ENCODE assay signal across 12 cellular contexts in the genomic region with DNA sequence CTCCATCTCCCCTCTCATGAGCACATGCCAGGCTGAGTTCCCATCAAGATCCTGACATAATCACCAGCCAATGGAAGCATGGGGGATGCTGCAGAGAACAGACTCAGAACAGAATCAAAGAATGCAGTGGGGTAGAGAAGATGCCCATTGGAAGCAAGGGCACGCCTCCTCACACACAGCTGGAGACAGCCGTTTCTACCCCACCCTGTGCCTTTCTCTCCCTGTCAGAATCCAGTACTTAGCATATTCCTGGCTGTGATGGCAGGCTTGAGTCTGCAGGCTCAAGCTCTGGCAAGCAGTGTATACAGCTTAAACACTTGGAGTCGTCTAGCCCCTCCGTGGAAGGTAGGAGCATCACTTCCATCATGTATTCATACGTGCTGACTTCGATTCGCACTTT.
DNase-seq lines count a peak whose midpoint lies in the region; ATAC-seq, FAIRE-seq and TF ChIP-seq lines count a peak whose summit lies in the region.
"Had no signal": no experiment of that assay in that cellular context is flagged by ENCODE, and none has a peak within 500 bp of the region (broad histone marks: within the 10 kb centered on the region; RNA-seq: fewer than 3 reads in every experiment).

No MANE protein-coding gene starts in this region.

- H3K27me3 ChIP-seq in GM23338 (ENCODE audit: insufficient read depth) (no peaks in the 10 kb centered on the region), mesenchymal stem cell (ENCODE audit: control insufficient read depth in 1 of 2, insufficient read depth in 1 of 2, low read length in 2 of 2) (no peaks in the 10 kb centered on the region)
- H3K27me3 ChIP-seq: BLaER1 treated with 17β-estradiol and CSF1 and Interleukin-3, amounts not matched to agents 10 nM and 100 nM had no signal

- no peak for FAIRE-seq in GM12891 (lab: Jason Lieb, UNC)

- peak overlapping the region in 1 of 2 experiments; percentile 21 for H3K14ac ChIP-seq in mesenchymal stem cell (ENCODE audit: low read length in 2 of 2)

- no peak overlapping the region for H2BK5ac ChIP-seq in mesenchymal stem cell (ENCODE audit: low read depth, low read length, poor library complexity, severe bottlenecking)

- H4K91ac ChIP-seq in mesenchymal stem cell (ENCODE audit: low read length) = no peak overlapping the region

- H3K9me3 Mint-ChIP-seq in GM23338 (no peaks in the 10 kb centered on the region; the same call in 2 of the 3 replicates), WTC11 (no peaks in the 10 kb centered on the region)

- H3K27ac Mint-ChIP-seq in GM23338 (no peak overlapping the region), WTC11 (no peak overlapping the region)
- H3K27ac Mint-ChIP-seq: CD4-positive, CD25-positive, alpha-beta regulatory T cell had no signal

- no peak overlapping the region for H2BK120ac ChIP-seq in mesenchymal stem cell (ENCODE audit: low read depth, low read length)

- H4K20me1 ChIP-seq in GM23338 (replicated peaks; ENCODE audit: insufficient read depth) = no peaks in the 10 kb centered on the region
- H4K20me1 ChIP-seq: BLaER1 treated with 17β-estradiol and CSF1 and Interleukin-3, amounts not matched to agents 10 nM and 100 nM had no signal

- no peaks in the 10 kb centered on the region for H3K9me2 ChIP-seq in GM23338 (ENCODE audit: insufficient read depth)

- no peak overlapping the region for H3K4me3 ChIP-seq in GM23338
- H3K4me3 ChIP-seq in mesenchymal stem cell (ENCODE audit: insufficient read depth in 1 of 2, low read depth in 1 of 2, low read length in 2 of 2) = no peak overlapping the region
- H3K4me3 ChIP-seq: BLaER1 treated with 17β-estradiol and CSF1 and Interleukin-3, amounts not matched to agents 10 nM and 100 nM had no signal

- peak overlapping the region in 1 of 2 experiments; percentile 29 for H3K4ac ChIP-seq in mesenchymal stem cell (ENCODE audit: low read depth in 1 of 2, low read length in 2 of 2)

- DNase-seq in GM23338 (ENCODE audit: low spot score) (no peak), WTC11 (ENCODE audit: low spot score) (no peak), mesenchymal stem cell (no peak), retina (peak; percentile 32), superior temporal gyrus (ENCODE audit: extremely low spot score) (no peak), GM12891 (ENCODE audit: insufficient read length, low spot score) (no peak)
- DNase-seq: CD4-positive, CD25-positive, alpha-beta regulatory T cell; GF-D8 had no signal

- H3K27me3 Mint-ChIP-seq in GM23338 (ENCODE audit: insufficient read depth, low read depth, poor library complexity) = peaks cover 1% of the 10 kb centered on the region
- no peaks in the 10 kb centered on the region for H3K27me3 Mint-ChIP-seq in WTC11 (ENCODE audit: low read depth)
- H3K27me3 Mint-ChIP-seq: CD4-positive, CD25-positive, alpha-beta regulatory T cell had no signal

- H3K23ac ChIP-seq in mesenchymal stem cell (ENCODE audit: low read length in 2 of 2) = no peak overlapping the region

- ATAC-seq in GM23338 = peak; percentile 86
- ATAC-seq in WTC11 = peak; percentile 55
- no peak for ATAC-seq in GM21786 (IDR thresholded peaks at IDR 0.05; ENCODE audit: unreplicated experiment)
- ATAC-seq in HG03196 (IDR thresholded peaks at IDR 0.05; ENCODE audit: unreplicated experiment) = no peak
- ATAC-seq: HCT116 had no signal

- H2AFZ ChIP-seq in GM23338 (no peak overlapping the region), mesenchymal stem cell (ENCODE audit: low read depth, low read length) (no peak overlapping the region)

- no peaks in the 10 kb centered on the region for H3K36me3 ChIP-seq in GM23338 (ENCODE audit: insufficient read depth)
- H3K36me3 ChIP-seq in mesenchymal stem cell (ENCODE audit: control insufficient read depth in 1 of 2, insufficient read depth in 2 of 2, low read depth in 1 of 2, low read length in 2 of 2) = no peaks in the 10 kb centered on the region

- H3K9me3 ChIP-seq in mesenchymal stem cell (ENCODE audit: control insufficient read depth, low read length) = no peaks in the 10 kb centered on the region

- H3K79me2 ChIP-seq in GM23338 (replicated peaks; ENCODE audit: insufficient read depth) = no peaks in the 10 kb centered on the region

- no peak overlapping the region for H4K8ac ChIP-seq in mesenchymal stem cell (ENCODE audit: low read length)

- WGBS in mesenchymal stem cell = 87% methylated on average over 7 of the region's 7 CpGs

- H3K36me3 Mint-ChIP-seq in GM23338 (ENCODE audit: low read depth) (no peaks in the 10 kb centered on the region), WTC11 (no peaks in the 10 kb centered on the region)
- H3K36me3 Mint-ChIP-seq: CD4-positive, CD25-positive, alpha-beta regulatory T cell had no signal

- H3K4me1 Mint-ChIP-seq in GM23338 = peaks cover 12% of the 10 kb centered on the region
- peaks cover 21% of the 10 kb centered on the region for H3K4me1 Mint-ChIP-seq in WTC11
- H3K4me1 Mint-ChIP-seq: CD4-positive, CD25-positive, alpha-beta regulatory T cell had no signal

- TF ChIP-seq POLR2A in GM12891 (IDR thresholded peaks at IDR 0.05; ENCODE audit: low read depth, low read length) = no peak

- no peak overlapping the region for H3K9ac ChIP-seq in mesenchymal stem cell (ENCODE audit: low read length)
- H3K9ac ChIP-seq: BLaER1 treated with 17β-estradiol and CSF1 and Interleukin-3, amounts not matched to agents 10 nM and 100 nM had no signal

- peak overlapping the region in 1 of 2 experiments; percentile 23 for H2BK12ac ChIP-seq in mesenchymal stem cell (ENCODE audit: low read length in 2 of 2)

- TF ChIP-seq CTCF in GM23338 (conservative IDR thresholded peaks at IDR 0.05; ENCODE audit: low read depth in 2 of 2) (no peak), WTC11 (IDR thresholded peaks at IDR 0.05) (no peak)

- CTCF ChIA-PET in WTC11 (lab: Charles Lee) = no interaction called here

- H3K79me1 ChIP-seq in mesenchymal stem cell (replicated peaks; ENCODE audit: low read length, poor library complexity, severe bottlenecking) = no peaks in the 10 kb centered on the region

- H3F3A ChIP-seq in GM23338 (replicated peaks; ENCODE audit: low read depth) = no peaks in the 10 kb centered on the region

- H3K27ac ChIP-seq in GM23338 (ENCODE audit: low read depth) (no peak overlapping the region), mesenchymal stem cell (ENCODE audit: low read length, poor library complexity, severe bottlenecking) (peak overlapping the region; percentile 14)
- H3K27ac ChIP-seq: BLaER1 treated with 17β-estradiol and CSF1 and Interleukin-3, amounts not matched to agents 10 nM and 100 nM had no signal

- no peaks in the 10 kb centered on the region for H3K4me1 ChIP-seq in GM23338 (ENCODE audit: insufficient read depth)
- H3K4me1 ChIP-seq in mesenchymal stem cell (ENCODE audit: control insufficient read depth, insufficient read depth, low read depth, low read length) = peaks cover 6% of the 10 kb centered on the region

- no peak overlapping the region for H2AK5ac ChIP-seq in mesenchymal stem cell (ENCODE audit: low read length, severe bottlenecking)

- H3K4me3 Mint-ChIP-seq in GM23338 = no peak overlapping the region
- H3K4me3 Mint-ChIP-seq in WTC11 = no peak overlapping the region
- H3K4me3 Mint-ChIP-seq: CD4-positive, CD25-positive, alpha-beta regulatory T cell had no signal

- H3K4me2 ChIP-seq in GM23338 (no peak overlapping the region), mesenchymal stem cell (ENCODE audit: low read length, poor library complexity, severe bottlenecking) (no peak overlapping the region)

- H2BK15ac ChIP-seq in mesenchymal stem cell (ENCODE audit: low read depth, poor library complexity, severe bottlenecking) = no peak overlapping the region

- POLR2A ChIA-PET in WTC11 (lab: Charles Lee) = no interaction called here

- peak overlapping the region; percentile 55 to 59 for H3K18ac ChIP-seq in mesenchymal stem cell (ENCODE audit: low read depth in 1 of 2, low read length in 2 of 2)

TF ChIP-seq in GM23338, 12 proteins besides CTCF, POLR2A, EP300 and RAD21 (continues in another document):
- no peak for TF ChIP-seq CREB1 (CRISPR knock-in tag; IDR thresholded peaks at IDR 0.05; ENCODE audit: low read depth)
- no peak for TF ChIP-seq STAT1 (IDR thresholded peaks at IDR 0.05; ENCODE audit: unreplicated experiment)
- TF ChIP-seq EZH2 (IDR thresholded peaks at IDR 0.05; ENCODE audit: low read depth, unreplicated experiment) = no peak
- no peak for TF ChIP-seq POLR2AphosphoS5 (IDR thresholded peaks at IDR 0.05; ENCODE audit: low read depth)
- TF ChIP-seq JUNB (IDR thresholded peaks at IDR 0.05; ENCODE audit: unreplicated experiment) = no peak

TF ChIP-seq in WTC11, 78 proteins besides CTCF, POLR2A, EP300 and RAD21 (continues in another document):
- no peak for TF ChIP-seq ZNF219 (CRISPR knock-in tag; IDR thresholded peaks at IDR 0.05; ENCODE audit: borderline replicate concordance)
- no peak for TF ChIP-seq GABPB1 (CRISPR knock-in tag; IDR thresholded peaks at IDR 0.05)
- TF ChIP-seq, protein P1, sequence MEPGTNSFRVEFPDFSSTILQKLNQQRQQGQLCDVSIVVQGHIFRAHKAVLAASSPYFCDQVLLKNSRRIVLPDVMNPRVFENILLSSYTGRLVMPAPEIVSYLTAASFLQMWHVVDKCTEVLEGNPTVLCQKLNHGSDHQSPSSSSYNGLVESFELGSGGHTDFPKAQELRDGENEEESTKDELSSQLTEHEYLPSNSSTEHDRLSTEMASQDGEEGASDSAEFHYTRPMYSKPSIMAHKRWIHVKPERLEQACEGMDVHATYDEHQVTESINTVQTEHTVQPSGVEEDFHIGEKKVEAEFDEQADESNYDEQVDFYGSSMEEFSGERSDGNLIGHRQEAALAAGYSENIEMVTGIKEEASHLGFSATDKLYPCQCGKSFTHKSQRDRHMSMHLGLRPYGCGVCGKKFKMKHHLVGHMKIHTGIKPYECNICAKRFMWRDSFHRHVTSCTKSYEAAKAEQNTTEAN (CRISPR knock-in tag; IDR thresholded peaks at IDR 0.05) = no peak

TF ChIP-seq in GM12891, 5 proteins besides CTCF, POLR2A, EP300 and RAD21:
- TF ChIP-seq POU2F2 (IDR thresholded peaks at IDR 0.05; ENCODE audit: low read depth, low read length) = no peak
- no peak for TF ChIP-seq TAF1 (IDR thresholded peaks at IDR 0.05; ENCODE audit: low read depth, low read length)
- no peak for TF ChIP-seq POLR2AphosphoS5 (IDR thresholded peaks at IDR 0.05; ENCODE audit: low read depth, low read length)
- TF ChIP-seq PAX5 (IDR thresholded peaks at IDR 0.05; ENCODE audit: insufficient read depth, low read length, severe bottlenecking) = no peak
- TF ChIP-seq SPI1 (IDR thresholded peaks at IDR 0.05; ENCODE audit: low read depth, low read length) = no peak
TF ChIP-seq in GM12891: peak in this region for 0.

Comparison
In these comparisons a context has a peak if more than half of its experiments do, and no peak if none do; other contexts are left out.
1. ATAC-seq: peak in GM23338 (single experiment) and WTC11 (single experiment); none in GM21786 (single experiment) and HG03196 (single experiment).